Comparison of ENCODE assay signal across 8 cellular contexts in genomic region chr21:37208056-37208705, GRCh38. TPM values are rescaled to one million over a fixed set of nuclear protein-coding genes. Genes with fewer than 3 reads are reported as not detected.
DNase-seq lines count a peak whose midpoint lies in the region; ATAC-seq lines count a peak whose summit lies in the region.

No MANE protein-coding gene starts in this region.

- WGBS in mesendoderm (ENCODE audit: extremely low coverage, insufficient coverage, low lambda C conversion rate) = no CpG with 5 or more reads among the region's 14 CpGs

- H3K27me3 Mint-ChIP-seq in activated CD8-positive, alpha-beta memory T cell treated with anti-CD3 and anti-CD28 coated beads, Interleukin-2, amount 10 ng/mL, durations not matched to agents 7 days and 5 days = peaks cover 3% of the 10 kb centered on the region

- no peak overlapping the region for H3K56ac ChIP-seq in mesendoderm (ENCODE audit: low read length)

- H2BK5ac ChIP-seq in mesendoderm (ENCODE audit: low read length) = no peak overlapping the region

- no peak overlapping the region for H3K4me3 ChIP-seq in mesendoderm (ENCODE audit: low read length)

- no peak overlapping the region for H3K4me2 ChIP-seq in mesendoderm (ENCODE audit: low read length)

- no peak overlapping the region for H3K9ac ChIP-seq in mesendoderm (ENCODE audit: low read length)

- H3K23ac ChIP-seq in mesendoderm (ENCODE audit: low read length) = no peak overlapping the region

- peaks cover 5% of the 10 kb centered on the region for H3K36me3 Mint-ChIP-seq in activated CD8-positive, alpha-beta memory T cell treated with anti-CD3 and anti-CD28 coated beads, Interleukin-2, amount 10 ng/mL, durations not matched to agents 7 days and 5 days

- ATAC-seq in GM19452 (IDR thresholded peaks at IDR 0.05; ENCODE audit: unreplicated experiment) (peak; percentile 50), HG03460 (IDR thresholded peaks at IDR 0.05; ENCODE audit: unreplicated experiment) (peak; percentile 52)
- peak; percentile 82 for ATAC-seq in activated CD8-positive, alpha-beta memory T cell treated with anti-CD3 and anti-CD28 coated beads, Interleukin-2, amount 10 ng/mL, durations not matched to agents 7 days and 5 days

- peaks cover 17% of the 10 kb centered on the region for H3K4me1 Mint-ChIP-seq in activated CD8-positive, alpha-beta memory T cell treated with anti-CD3 and anti-CD28 coated beads, Interleukin-2, amount 10 ng/mL, durations not matched to agents 7 days and 5 days

- no peak overlapping the region for H4K8ac ChIP-seq in mesendoderm (ENCODE audit: low read depth, low read length)

- no peaks in the 10 kb centered on the region for H3K79me1 ChIP-seq in mesendoderm (ENCODE audit: low read length)

- no peak overlapping the region for H2AK5ac ChIP-seq in mesendoderm (ENCODE audit: low read length)

- no peaks in the 10 kb centered on the region for H3K36me3 ChIP-seq in mesendoderm (ENCODE audit: control insufficient read depth, insufficient read depth, low read length)

- H3K9me3 Mint-ChIP-seq in activated CD8-positive, alpha-beta memory T cell treated with anti-CD3 and anti-CD28 coated beads, Interleukin-2, amount 10 ng/mL, durations not matched to agents 7 days and 5 days (ENCODE audit: low read depth) = no peaks in the 10 kb centered on the region

- peak overlapping the region; percentile 67 for H3K27ac Mint-ChIP-seq in activated CD8-positive, alpha-beta memory T cell treated with anti-CD3 and anti-CD28 coated beads, Interleukin-2, amount 10 ng/mL, durations not matched to agents 7 days and 5 days

- H4K5ac ChIP-seq in mesendoderm (ENCODE audit: low read length) = no peak overlapping the region

- H3K18ac ChIP-seq in mesendoderm (ENCODE audit: low read length) = no peak overlapping the region

- DNase-seq in GM03348 (ENCODE audit: low spot score) = peak; percentile 56
- DNase-seq in activated CD8-positive, alpha-beta memory T cell treated with anti-CD3 and anti-CD28 coated beads, Interleukin-2, amount 10 ng/mL, durations not matched to agents 7 days and 5 days = peak; percentile 61
- DNase-seq in hepatic stellate cell (ENCODE audit: low spot score) = peak; percentile 26
- peak; percentile 24 for DNase-seq in stimulated activated CD4-positive, alpha-beta T cell treated with anti-CD3 and anti-CD28 coated beads, Interleukin-4, amount 100 ng/mL, for 1 hour
- no peak for DNase-seq in NCI-H774 (lab: John Stamatoyannopoulos, UW)
- DNase-seq in mesendoderm = no peak

- peak overlapping the region; percentile 11 for H3K4me3 Mint-ChIP-seq in activated CD8-positive, alpha-beta memory T cell treated with anti-CD3 and anti-CD28 coated beads, Interleukin-2, amount 10 ng/mL, durations not matched to agents 7 days and 5 days

- H3K4me1 ChIP-seq in mesendoderm (ENCODE audit: control insufficient read depth, low read depth, low read length) = no peaks in the 10 kb centered on the region

- no peaks in the 10 kb centered on the region for H3K27me3 ChIP-seq in mesendoderm (ENCODE audit: insufficient read depth, low read length, poor library complexity)

- H2BK120ac ChIP-seq in mesendoderm (ENCODE audit: low read depth, low read length) = no peak overlapping the region

- H3K4ac ChIP-seq in mesendoderm (ENCODE audit: low read depth, low read length) = no peak overlapping the region

- H2BK15ac ChIP-seq in mesendoderm (replicated peaks; ENCODE audit: low read depth) = no peak overlapping the region

- CTCF ChIA-PET in activated CD8-positive, alpha-beta memory T cell treated with anti-CD3 and anti-CD28 coated beads, Interleukin-2, amount 10 ng/mL, durations not matched to agents 7 days and 5 days (lab: Charles Lee) = interaction anchor here (0.7 to 1.2 kb wide), 3 partner anchors 13 to 166 kb away, joined by 3 to 5 read pairs (median 3); no protein-coding TSS in a partner anchor

- no peak overlapping the region for H3K27ac ChIP-seq in mesendoderm (ENCODE audit: low read depth, low read length)

- H3K79me2 ChIP-seq in mesendoderm (ENCODE audit: control insufficient read depth, insufficient read depth, low read length) = no peaks in the 10 kb centered on the region

RNA-seq across cellular contexts. Expression of gene VPS26C, which starts 59.0 kb away (rescaled TPM):
- 10 to 100 TPM; 83.1 to 94.3 TPM for total RNA-seq in activated CD8-positive, alpha-beta memory T cell treated with anti-CD3 and anti-CD28 coated beads, Interleukin-2, amount 10 ng/mL, durations not matched to agents 7 days and 5 days
- 28.8 TPM for polyA plus RNA-seq in mesendoderm (2013, experiment 1 of 2)
- polyA plus RNA-seq in mesendoderm (2013, experiment 2 of 2) = 30.4 TPM

Comparison
In these comparisons a context has a peak if more than half of its experiments do, and no peak if none do; other contexts are left out.
1. DNase-seq: peak in GM03348 (single experiment), activated CD8-positive, alpha-beta memory T cell treated with anti-CD3 and anti-CD28 coated beads, Interleukin-2, amount 10 ng/mL, durations not matched to agents 7 days and 5 days (single experiment), hepatic stellate cell (single experiment) and stimulated activated CD4-positive, alpha-beta T cell treated with anti-CD3 and anti-CD28 coated beads, Interleukin-4, amount 100 ng/mL, for 1 hour (single experiment); none in NCI-H774 (single experiment) and mesendoderm (single experiment).
2. Peak in every context shown above with its lines, with median percentiles within 50 percentile points of each other: ATAC-seq.